21 cellular contexts compared by ENCODE assay signal in genomic region chr5:172071244-172071875, GRCh38.
DNase-seq lines count a peak whose midpoint lies in the region; ATAC-seq, FAIRE-seq and TF ChIP-seq lines count a peak whose summit lies in the region.
"Had no signal": no experiment of that assay in that cellular context is flagged by ENCODE, and none has a peak within 500 bp of the region (broad histone marks: within the 10 kb centered on the region; RNA-seq: fewer than 3 reads in every experiment).

No MANE protein-coding gene starts in this region.

- no peak overlapping the region for H4K8ac ChIP-seq in H9 (replicated peaks; ENCODE audit: insufficient read length, low read depth, low read length)

- TF ChIP-seq RAD21 in GM12878 (IDR thresholded peaks at IDR 0.05; ENCODE audit: insufficient read depth, low read depth, low read length) = no peak

- H4K20me1 ChIP-seq in H9 (ENCODE audit: control insufficient read depth, insufficient read depth, insufficient read length) (no peaks in the 10 kb centered on the region), GM12878 (ENCODE audit: control insufficient read depth, insufficient read depth) (no peaks in the 10 kb centered on the region)

- CTCF ChIA-PET in GM12878 (lab: Yijun Ruan, JAX) = interaction anchor here (2.0 to 2.5 kb wide), 2 partner anchors 118 to 160 kb away, joined by 8 to 10 read pairs; partner anchors contain the start of gene STK10

- no peak overlapping the region for H4K91ac ChIP-seq in H9 (ENCODE audit: insufficient read length, low read depth, low read length)

- H2BK120ac ChIP-seq in H9 (ENCODE audit: low read depth, low read length, poor library complexity, severe bottlenecking) = no peak overlapping the region

- no peak overlapping the region for H2BK15ac ChIP-seq in H9 (ENCODE audit: low read depth, low read length)

- peaks cover 49% of the 10 kb centered on the region for H3K36me3 Mint-ChIP-seq in T-helper 1 cell treated with Interleukin-12 subunit alpha and Interleukin-12 subunit beta and Interleukin-4 antibody, amounts not matched to agents 30 μg/mL and 1 μg/mL, for 36 hours (ENCODE audit: low read depth)
- H3K36me3 Mint-ChIP-seq in H9 (ENCODE audit: insufficient read depth in 1 of 3, low read depth in 3 of 3) (peaks cover 3 to 15% (median 13%) of the 10 kb centered on the region in 3 experiments; a peak in 5 of 7 replicates), natural killer cell (no peaks in the 10 kb centered on the region)

- no peak overlapping the region for H3K14ac ChIP-seq in H9 (ENCODE audit: insufficient read depth, low read length)

- H3K27ac ChIP-seq in H9 (ENCODE audit: insufficient read length, low read depth, low read length) = no peak overlapping the region
- no peak overlapping the region for H3K27ac ChIP-seq in GM12878 (ENCODE audit: control insufficient read depth, insufficient read depth)
- H3K27ac ChIP-seq: 22Rv1, GM23248, parathyroid adenoma, transverse colon had no signal

- peak overlapping the region; percentile 21 for H3K27ac Mint-ChIP-seq in T-helper 1 cell treated with Interleukin-12 subunit alpha and Interleukin-12 subunit beta and Interleukin-4 antibody, amounts not matched to agents 30 μg/mL and 1 μg/mL, for 36 hours
- peak overlapping the region in 2 of 3 experiments; percentile 16 to 54; a peak in 3 of 7 replicates for H3K27ac Mint-ChIP-seq in H9
- peak overlapping the region; percentile 92 to 94 for H3K27ac Mint-ChIP-seq in natural killer cell

- ATAC-seq in GM12878 = peak; percentile 36
- ATAC-seq in natural killer cell = no peak
- ATAC-seq in GM18502 (IDR thresholded peaks at IDR 0.05; ENCODE audit: poor library complexity, unreplicated experiment) = no peak
- ATAC-seq in HG03521 (IDR thresholded peaks at IDR 0.05; ENCODE audit: unreplicated experiment) = no peak

- H3K23me2 ChIP-seq in H9 (ENCODE audit: insufficient read length, low read depth, low read length, poor library complexity, severe bottlenecking) = no peaks in the 10 kb centered on the region

- WGBS in H9 (ENCODE audit: extremely low coverage, insufficient read length, low lambda C conversion rate) = no CpG with 5 or more reads among the region's 3 CpGs
- 54% methylated on average over 3 of the region's 3 CpGs for WGBS in GM12878 (ENCODE audit: insufficient coverage, insufficient replicate concordance, low lambda C conversion rate, missing lambda C conversion rate)

- intact Hi-C loops in GM12878 (cut with micrococcal nuclease; ENCODE audit: unreplicated experiment) = no loop called here
- intact Hi-C loops in natural killer cell (cut with micrococcal nuclease) = no loop called here
- intact Hi-C loops in cardiac septum (cut with DNase I) = no loop called here

- H2BK20ac ChIP-seq in H9 (ENCODE audit: low read depth, low read length, poor library complexity, severe bottlenecking) = no peak overlapping the region

- H2BK12ac ChIP-seq in H9 (ENCODE audit: insufficient read length, low read depth, low read length) = no peak overlapping the region

- H3K4me1 Mint-ChIP-seq in T-helper 1 cell treated with Interleukin-12 subunit alpha and Interleukin-12 subunit beta and Interleukin-4 antibody, amounts not matched to agents 30 μg/mL and 1 μg/mL, for 36 hours (ENCODE audit: low read depth) = peaks cover 39% of the 10 kb centered on the region
- H3K4me1 Mint-ChIP-seq in H9 = peaks cover 10 to 14% of the 10 kb centered on the region in 2 experiments
- H3K4me1 Mint-ChIP-seq in natural killer cell = peaks cover 43 to 46% of the 10 kb centered on the region in 2 donors

- SMC1A ChIA-PET in GM12878 (lab: Charles Lee; ENCODE audit: uncharacterized antibody, unreplicated experiment) = interaction anchor here (0.5 to 1.7 kb wide), 3 partner anchors 132 to 481 kb away, joined by 3 to 4 read pairs (median 4); no protein-coding TSS in a partner anchor

- H3K4me2 ChIP-seq in H9 (ENCODE audit: insufficient read depth, insufficient read length, low read length) (no peak overlapping the region), GM12878 (ENCODE audit: control insufficient read depth, insufficient read depth) (no peak overlapping the region)

- no peak overlapping the region for H3K4me3 ChIP-seq in GM12878
- H3K4me3 ChIP-seq: GM23248, transverse colon had no signal

- no peak overlapping the region for H3K4ac ChIP-seq in H9 (ENCODE audit: low read depth, low read length)

- in situ Hi-C loops in GM12878 (cut with MboI) = no loop called here

- no peak overlapping the region for H3K4me3 Mint-ChIP-seq in T-helper 1 cell treated with Interleukin-12 subunit alpha and Interleukin-12 subunit beta and Interleukin-4 antibody, amounts not matched to agents 30 μg/mL and 1 μg/mL, for 36 hours
- H3K4me3 Mint-ChIP-seq in H9 (no peak overlapping the region), natural killer cell (no peak overlapping the region)

- no peaks in the 10 kb centered on the region for H3K79me1 ChIP-seq in H9 (ENCODE audit: insufficient read depth, low read depth, low read length, poor library complexity, severe bottlenecking)

- no peak overlapping the region for H2AK5ac ChIP-seq in H9 (ENCODE audit: insufficient read length, low read length)

- H3K9me3 ChIP-seq in H9 (ENCODE audit: control insufficient read depth, low read depth, low read length) = no peaks in the 10 kb centered on the region
- H3K9me3 ChIP-seq in GM12878 (replicated peaks; ENCODE audit: control insufficient read depth, insufficient read depth, low read length) = no peaks in the 10 kb centered on the region; the same call in 2 of the 3 replicates
- H3K9me3 ChIP-seq: BE2C, transverse colon had no signal

- no peak overlapping the region for H3K56ac ChIP-seq in H9 (ENCODE audit: insufficient read length, low read depth, low read length)

- no peaks in the 10 kb centered on the region for H3K9me3 Mint-ChIP-seq in T-helper 1 cell treated with Interleukin-12 subunit alpha and Interleukin-12 subunit beta and Interleukin-4 antibody, amounts not matched to agents 30 μg/mL and 1 μg/mL, for 36 hours
- H3K9me3 Mint-ChIP-seq in H9 (peaks cover 0 to 5% of the 10 kb centered on the region in 2 experiments; a peak in 2 of 5 replicates), natural killer cell (no peaks in the 10 kb centered on the region)

- no peak for TF ChIP-seq EP300 in GM12878 (IDR thresholded peaks at IDR 0.05; ENCODE audit: borderline replicate concordance in 1 of 2, control insufficient read depth in 1 of 2, low read depth in 2 of 2, low read length in 2 of 2)

- FAIRE-seq in GM12878 (lab: Jason Lieb, UNC) = no peak
- FAIRE-seq: endometrium, HTR-8/SVneo had no signal

- H3K23ac ChIP-seq in H9 (ENCODE audit: insufficient read length, low read depth, low read length) = no peak overlapping the region

- H3K36me3 ChIP-seq in GM12878 (ENCODE audit: control insufficient read depth in 2 of 2, insufficient read depth in 2 of 2, low read length in 1 of 2) = peaks cover 0 to 10% of the 10 kb centered on the region in 2 experiments; a peak in 2 of 4 replicates
- H3K36me3 ChIP-seq: BE2C had no signal

- H3K4me1 ChIP-seq in H9 (ENCODE audit: insufficient read depth, low read length) (no peaks in the 10 kb centered on the region), GM12878 (ENCODE audit: control insufficient read depth, insufficient read depth, low read length) (peaks cover 12% of the 10 kb centered on the region)
- H3K4me1 ChIP-seq: BE2C, parathyroid adenoma had no signal

- H3T11ph ChIP-seq in H9 (ENCODE audit: low read length) = no peak overlapping the region

- H3K79me2 ChIP-seq in H9 (ENCODE audit: insufficient read depth, low read length) (no peaks in the 10 kb centered on the region), GM12878 (ENCODE audit: control insufficient read depth, insufficient read depth, low read length) (no peaks in the 10 kb centered on the region; the same call in 1 of the 2 replicates)
- H3K79me2 ChIP-seq: parathyroid adenoma had no signal

- H3K27me3 Mint-ChIP-seq in T-helper 1 cell treated with Interleukin-12 subunit alpha and Interleukin-12 subunit beta and Interleukin-4 antibody, amounts not matched to agents 30 μg/mL and 1 μg/mL, for 36 hours (ENCODE audit: low read depth) = no peaks in the 10 kb centered on the region
- no peaks in the 10 kb centered on the region for H3K27me3 Mint-ChIP-seq in H9 (ENCODE audit: low read depth)
- no peaks in the 10 kb centered on the region for H3K27me3 Mint-ChIP-seq in natural killer cell (ENCODE audit: low read depth in 2 of 2)

- no peak overlapping the region for H2AFZ ChIP-seq in H9 (ENCODE audit: low read length)
- H2AFZ ChIP-seq in GM12878 (ENCODE audit: control insufficient read depth, low read depth, low read length) = no peak overlapping the region
- H2AFZ ChIP-seq: GM23248, parathyroid adenoma had no signal

- TF ChIP-seq POLR2A in GM12878 (IDR thresholded peaks at IDR 0.05; ENCODE audit: low read depth, low read length) = no peak

- H4K5ac ChIP-seq in H9 (ENCODE audit: insufficient read length, low read depth, low read length) = no peak overlapping the region

- no peak overlapping the region for H3K9ac ChIP-seq in H9 (ENCODE audit: extremely low read depth, insufficient read length, low read length)
- H3K9ac ChIP-seq in GM12878 (ENCODE audit: control insufficient read depth, insufficient read depth, low read length) = no peak overlapping the region
- H3K9ac ChIP-seq: GM23248, parathyroid adenoma had no signal

- H2BK5ac ChIP-seq in H9 (ENCODE audit: insufficient read length, low read length) = no peak overlapping the region

- no TSS peak for BruUV-seq in GM12878 (replicated peaks; lab: Mats Ljungman, UMichigan)

- H3K27me3 ChIP-seq in H9 (ENCODE audit: insufficient read depth, low read length) = no peaks in the 10 kb centered on the region
- H3K27me3 ChIP-seq in GM12878 (replicated peaks in 1 of 2; ENCODE audit: control insufficient read depth in 2 of 2, insufficient read depth in 2 of 2, low read length in 1 of 2) = no peaks in the 10 kb centered on the region
- H3K27me3 ChIP-seq: BE2C, transverse colon had no signal

- DNase-seq in T-helper 1 cell (no peak), H9 (peak; percentile 23), GM12878 (ENCODE audit: low read depth, low spot score) (no peak), natural killer cell (no peak), cardiac septum (ENCODE audit: low spot score) (no peak)
- DNase-seq: activated effector memory CD4-positive, alpha-beta T cell treated with Interleukin-2 at 50 U/mL for 16 hours; BE2C; GM23248; head of caudate nucleus; Kasumi-1; NCI-H1092 treated with DMSO at 0.1 percent for 48 hours; NCI-H526; stimulated activated naive CD4-positive, alpha-beta T cell; transverse colon had no signal

- H3K18ac ChIP-seq in H9 (ENCODE audit: insufficient read length, low read depth, low read length) = no peak overlapping the region

- RAD21 ChIA-PET in GM12878 (lab: Charles Lee; ENCODE audit: unreplicated experiment) = interaction anchor here (0.7 kb wide), 1 partner anchor 150 kb away, joined by 3 read pairs; no protein-coding TSS in a partner anchor

- TF ChIP-seq CTCF in H9 (conservative IDR thresholded peaks at IDR 0.05) = no peak
- TF ChIP-seq CTCF in GM12878 (IDR thresholded peaks at IDR 0.05 in 2 of 3, conservative IDR thresholded peaks at IDR 0.05 in 1 of 3; ENCODE audit: control insufficient read depth in 2 of 3, extremely low read depth in 1 of 3, insufficient read depth in 1 of 3, low read depth in 3 of 3, low read length in 3 of 3) = no peak
- TF ChIP-seq CTCF in natural killer cell (IDR thresholded peaks at IDR 0.05) = no peak

- POLR2A ChIA-PET in GM12878 (lab: Charles Lee) = interaction anchor here (0.6 to 0.7 kb wide), 2 partner anchors 99 to 114 kb away, joined by 3 read pairs; no protein-coding TSS in a partner anchor

Comparison
In these comparisons a context has a peak if more than half of its experiments do, and no peak if none do; other contexts are left out.
1. H3K27ac Mint-ChIP-seq: peak in every context shown above with its lines; median percentile 93 in natural killer cell; 35 in H9; 21 in T-helper 1 cell treated with Interleukin-12 subunit alpha and Interleukin-12 subunit beta and Interleukin-4 antibody, amounts not matched to agents 30 μg/mL and 1 μg/mL, for 36 hours.